ENCODE assay signal across 1 cellular context in the genomic region with DNA sequence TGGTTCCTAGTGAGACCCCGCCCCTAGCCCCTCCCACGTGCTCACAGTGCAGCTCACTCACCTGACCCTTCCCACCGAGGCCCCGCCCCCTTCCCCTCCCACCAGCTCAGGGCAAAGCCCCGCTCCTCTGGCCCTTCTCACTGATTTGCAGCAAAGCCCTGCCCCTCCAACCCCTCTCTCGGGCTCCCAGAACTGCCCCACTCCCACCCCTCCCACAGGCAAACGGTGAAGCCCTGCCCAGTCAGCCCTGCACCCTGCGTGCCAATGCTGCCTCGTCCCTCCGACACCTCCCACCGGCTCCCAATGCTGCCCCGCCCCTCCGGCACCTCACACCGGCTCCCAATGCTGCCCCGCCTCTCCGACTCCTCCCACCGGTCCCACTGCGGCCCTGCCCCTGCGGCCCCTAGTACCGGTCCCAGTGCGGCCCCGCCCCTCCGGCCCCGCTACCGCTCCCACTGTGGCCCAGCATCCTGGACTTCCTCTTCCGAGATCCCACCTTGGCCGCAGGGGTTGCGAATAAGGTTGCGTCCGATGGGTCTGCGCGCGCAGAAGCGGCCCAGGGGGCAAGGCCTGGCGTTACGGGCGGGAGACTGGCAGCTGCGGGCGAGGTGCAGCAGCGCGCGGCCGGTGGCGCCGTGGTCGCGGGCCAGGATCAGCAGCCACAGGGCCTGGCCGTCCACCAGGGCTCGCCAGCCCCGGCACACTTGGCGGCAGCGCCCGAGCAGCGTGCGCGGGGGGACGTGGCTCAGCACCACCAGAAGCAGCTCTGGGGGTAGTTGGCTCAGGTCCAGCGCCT.
A peak's percentile ranks its signal among the peaks of the same experiment; 100 is the strongest.
TF ChIP-seq lines count a peak whose summit lies in the region.

No MANE protein-coding gene starts in this region.

TF ChIP-seq in HepG2, 621 proteins besides CTCF, POLR2A, EP300 and RAD21 (continues in another document):
- TF ChIP-seq ZEB1 (IDR thresholded peaks at IDR 0.05; ENCODE audit: insufficient replicate concordance, low read depth) (peak; percentile 17), PPARG (CRISPR knock-in tag; conservative IDR thresholded peaks at IDR 0.05) (no peak), FOXO1 (CRISPR knock-in tag; IDR thresholded peaks at IDR 0.05) (no peak), HNF4G (IDR thresholded peaks at IDR 0.05; ENCODE audit: borderline replicate concordance, low read depth, low read length) (no peak), HNF4G (CRISPR knock-in tag; IDR thresholded peaks at IDR 0.05; ENCODE audit: borderline replicate concordance, low read depth) (0 out of 2 replicates have a peak, but pooled peaks have one; percentile 23), ARID2 (CRISPR knock-in tag; IDR thresholded peaks at IDR 0.05; ENCODE audit: borderline replicate concordance) (no peak), ZNF788 (CRISPR knock-in tag; IDR thresholded peaks at IDR 0.05; ENCODE audit: borderline replicate concordance) (0 out of 2 replicates have a peak, but pooled peaks have one; percentile 9), HES4 (CRISPR knock-in tag; IDR thresholded peaks at IDR 0.05; ENCODE audit: borderline replicate concordance) (peak; percentile 60; the same call in 1 of the 2 replicates), ELF3 (CRISPR knock-in tag; IDR thresholded peaks at IDR 0.05) (no peak), HNRNPLL (IDR thresholded peaks at IDR 0.05; ENCODE audit: low read depth, low read length, poor library complexity, severe bottlenecking) (peak; percentile 48), SAP130 (CRISPR knock-in tag; IDR thresholded peaks at IDR 0.05; ENCODE audit: low read depth) (0 out of 2 replicates have a peak, but pooled peaks have one; percentile 45), ZNF557 (CRISPR knock-in tag; IDR thresholded peaks at IDR 0.05) (no peak), ZFX (CRISPR knock-in tag; IDR thresholded peaks at IDR 0.05; ENCODE audit: low read depth) (peak; percentile 50), THAP11 (CRISPR knock-in tag; IDR thresholded peaks at IDR 0.05) (0 out of 2 replicates have a peak, but pooled peaks have one; percentile 6), TBX3 (IDR thresholded peaks at IDR 0.05; ENCODE audit: borderline replicate concordance) (peak; percentile 56; the same call in 1 of the 2 replicates), NFIC (IDR thresholded peaks at IDR 0.05; ENCODE audit: low read length) (no peak), ZFY (CRISPR knock-in tag; IDR thresholded peaks at IDR 0.05) (peak; percentile 51), LCORL (IDR thresholded peaks at IDR 0.05) (no peak), LCORL (CRISPR knock-in tag; IDR thresholded peaks at IDR 0.05) (peak; percentile 28; the same call in 1 of the 2 replicates), BCL6 (CRISPR knock-in tag; IDR thresholded peaks at IDR 0.05) (no peak), TAF1 (CRISPR knock-in tag; IDR thresholded peaks at IDR 0.05) (peak; percentile 10; the same call in 1 of the 2 replicates), NFE2L2 (IDR thresholded peaks at IDR 0.05; ENCODE audit: low read length) (no peak), SRF (IDR thresholded peaks at IDR 0.05; ENCODE audit: low read depth, low read length) (no peak), PHF21A (CRISPR knock-in tag; IDR thresholded peaks at IDR 0.05) (0 out of 2 replicates have a peak, but pooled peaks have one; percentile 8), HNRNPK (IDR thresholded peaks at IDR 0.05; ENCODE audit: low read depth, low read length, poor library complexity, severe bottlenecking) (no peak), ZBTB7A (CRISPR knock-in tag; IDR thresholded peaks at IDR 0.05) (peak; percentile 48; the same call in 1 of the 2 replicates), MYC (CRISPR knock-in tag; IDR thresholded peaks at IDR 0.05; ENCODE audit: borderline replicate concordance) (no peak), DNMT3B (CRISPR knock-in tag; conservative IDR thresholded peaks at IDR 0.05) (0 out of 2 replicates have a peak, but pooled peaks have one; percentile 17), RAD51 (IDR thresholded peaks at IDR 0.05; ENCODE audit: borderline replicate concordance) (peak; percentile 18; the same call in 1 of the 2 replicates), ZNF879 (CRISPR knock-in tag; IDR thresholded peaks at IDR 0.05) (peak; percentile 40; the same call in 1 of the 2 replicates), ZNF33B (CRISPR knock-in tag; IDR thresholded peaks at IDR 0.05) (no peak), ZMYM2 (CRISPR knock-in tag; IDR thresholded peaks at IDR 0.05) (no peak), ZNF329 (CRISPR knock-in tag; IDR thresholded peaks at IDR 0.05; ENCODE audit: low read depth) (no peak)
- TF ChIP-seq, protein P1, sequence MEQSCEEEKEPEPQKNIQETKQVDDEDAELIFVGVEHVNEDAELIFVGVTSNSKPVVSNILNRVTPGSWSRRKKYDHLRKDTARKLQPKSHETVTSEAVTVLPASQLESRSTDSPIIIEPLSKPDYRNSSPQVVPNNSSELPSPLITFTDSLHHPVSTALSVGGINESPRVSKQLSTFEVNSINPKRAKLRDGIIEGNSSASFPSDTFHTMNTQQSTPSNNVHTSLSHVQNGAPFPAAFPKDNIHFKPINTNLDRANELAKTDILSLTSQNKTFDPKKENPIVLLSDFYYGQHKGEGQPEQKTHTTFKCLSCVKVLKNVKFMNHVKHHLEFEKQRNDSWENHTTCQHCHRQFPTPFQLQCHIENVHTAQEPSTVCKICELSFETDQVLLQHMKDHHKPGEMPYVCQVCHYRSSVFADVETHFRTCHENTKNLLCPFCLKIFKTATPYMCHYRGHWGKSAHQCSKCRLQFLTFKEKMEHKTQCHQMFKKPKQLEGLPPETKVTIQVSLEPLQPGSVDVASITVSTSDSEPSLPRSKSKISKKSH (CRISPR knock-in tag; IDR thresholded peaks at IDR 0.05; ENCODE audit: borderline replicate concordance) = peak; percentile 24; the same call in 1 of the 2 replicates
- TF ChIP-seq, protein P2, sequence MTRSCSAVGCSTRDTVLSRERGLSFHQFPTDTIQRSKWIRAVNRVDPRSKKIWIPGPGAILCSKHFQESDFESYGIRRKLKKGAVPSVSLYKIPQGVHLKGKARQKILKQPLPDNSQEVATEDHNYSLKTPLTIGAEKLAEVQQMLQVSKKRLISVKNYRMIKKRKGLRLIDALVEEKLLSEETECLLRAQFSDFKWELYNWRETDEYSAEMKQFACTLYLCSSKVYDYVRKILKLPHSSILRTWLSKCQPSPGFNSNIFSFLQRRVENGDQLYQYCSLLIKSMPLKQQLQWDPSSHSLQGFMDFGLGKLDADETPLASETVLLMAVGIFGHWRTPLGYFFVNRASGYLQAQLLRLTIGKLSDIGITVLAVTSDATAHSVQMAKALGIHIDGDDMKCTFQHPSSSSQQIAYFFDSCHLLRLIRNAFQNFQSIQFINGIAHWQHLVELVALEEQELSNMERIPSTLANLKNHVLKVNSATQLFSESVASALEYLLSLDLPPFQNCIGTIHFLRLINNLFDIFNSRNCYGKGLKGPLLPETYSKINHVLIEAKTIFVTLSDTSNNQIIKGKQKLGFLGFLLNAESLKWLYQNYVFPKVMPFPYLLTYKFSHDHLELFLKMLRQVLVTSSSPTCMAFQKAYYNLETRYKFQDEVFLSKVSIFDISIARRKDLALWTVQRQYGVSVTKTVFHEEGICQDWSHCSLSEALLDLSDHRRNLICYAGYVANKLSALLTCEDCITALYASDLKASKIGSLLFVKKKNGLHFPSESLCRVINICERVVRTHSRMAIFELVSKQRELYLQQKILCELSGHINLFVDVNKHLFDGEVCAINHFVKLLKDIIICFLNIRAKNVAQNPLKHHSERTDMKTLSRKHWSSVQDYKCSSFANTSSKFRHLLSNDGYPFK (CRISPR knock-in tag; IDR thresholded peaks at IDR 0.05; ENCODE audit: borderline replicate concordance) = peak; percentile 43; the same call in 1 of the 2 replicates
- TF ChIP-seq, protein P3, sequence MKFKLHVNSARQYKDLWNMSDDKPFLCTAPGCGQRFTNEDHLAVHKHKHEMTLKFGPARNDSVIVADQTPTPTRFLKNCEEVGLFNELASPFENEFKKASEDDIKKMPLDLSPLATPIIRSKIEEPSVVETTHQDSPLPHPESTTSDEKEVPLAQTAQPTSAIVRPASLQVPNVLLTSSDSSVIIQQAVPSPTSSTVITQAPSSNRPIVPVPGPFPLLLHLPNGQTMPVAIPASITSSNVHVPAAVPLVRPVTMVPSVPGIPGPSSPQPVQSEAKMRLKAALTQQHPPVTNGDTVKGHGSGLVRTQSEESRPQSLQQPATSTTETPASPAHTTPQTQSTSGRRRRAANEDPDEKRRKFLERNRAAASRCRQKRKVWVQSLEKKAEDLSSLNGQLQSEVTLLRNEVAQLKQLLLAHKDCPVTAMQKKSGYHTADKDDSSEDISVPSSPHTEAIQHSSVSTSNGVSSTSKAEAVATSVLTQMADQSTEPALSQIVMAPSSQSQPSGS (CRISPR knock-in tag; IDR thresholded peaks at IDR 0.05) = no peak
- TF ChIP-seq, protein P4, sequence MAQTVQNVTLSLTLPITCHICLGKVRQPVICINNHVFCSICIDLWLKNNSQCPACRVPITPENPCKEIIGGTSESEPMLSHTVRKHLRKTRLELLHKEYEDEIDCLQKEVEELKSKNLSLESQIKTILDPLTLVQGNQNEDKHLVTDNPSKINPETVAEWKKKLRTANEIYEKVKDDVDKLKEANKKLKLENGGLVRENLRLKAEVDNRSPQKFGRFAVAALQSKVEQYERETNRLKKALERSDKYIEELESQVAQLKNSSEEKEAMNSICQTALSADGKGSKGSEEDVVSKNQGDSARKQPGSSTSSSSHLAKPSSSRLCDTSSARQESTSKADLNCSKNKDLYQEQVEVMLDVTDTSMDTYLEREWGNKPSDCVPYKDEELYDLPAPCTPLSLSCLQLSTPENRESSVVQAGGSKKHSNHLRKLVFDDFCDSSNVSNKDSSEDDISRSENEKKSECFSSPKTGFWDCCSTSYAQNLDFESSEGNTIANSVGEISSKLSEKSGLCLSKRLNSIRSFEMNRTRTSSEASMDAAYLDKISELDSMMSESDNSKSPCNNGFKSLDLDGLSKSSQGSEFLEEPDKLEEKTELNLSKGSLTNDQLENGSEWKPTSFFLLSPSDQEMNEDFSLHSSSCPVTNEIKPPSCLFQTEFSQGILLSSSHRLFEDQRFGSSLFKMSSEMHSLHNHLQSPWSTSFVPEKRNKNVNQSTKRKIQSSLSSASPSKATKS (CRISPR knock-in tag; IDR thresholded peaks at IDR 0.05) = no peak
- TF ChIP-seq, protein P5, sequence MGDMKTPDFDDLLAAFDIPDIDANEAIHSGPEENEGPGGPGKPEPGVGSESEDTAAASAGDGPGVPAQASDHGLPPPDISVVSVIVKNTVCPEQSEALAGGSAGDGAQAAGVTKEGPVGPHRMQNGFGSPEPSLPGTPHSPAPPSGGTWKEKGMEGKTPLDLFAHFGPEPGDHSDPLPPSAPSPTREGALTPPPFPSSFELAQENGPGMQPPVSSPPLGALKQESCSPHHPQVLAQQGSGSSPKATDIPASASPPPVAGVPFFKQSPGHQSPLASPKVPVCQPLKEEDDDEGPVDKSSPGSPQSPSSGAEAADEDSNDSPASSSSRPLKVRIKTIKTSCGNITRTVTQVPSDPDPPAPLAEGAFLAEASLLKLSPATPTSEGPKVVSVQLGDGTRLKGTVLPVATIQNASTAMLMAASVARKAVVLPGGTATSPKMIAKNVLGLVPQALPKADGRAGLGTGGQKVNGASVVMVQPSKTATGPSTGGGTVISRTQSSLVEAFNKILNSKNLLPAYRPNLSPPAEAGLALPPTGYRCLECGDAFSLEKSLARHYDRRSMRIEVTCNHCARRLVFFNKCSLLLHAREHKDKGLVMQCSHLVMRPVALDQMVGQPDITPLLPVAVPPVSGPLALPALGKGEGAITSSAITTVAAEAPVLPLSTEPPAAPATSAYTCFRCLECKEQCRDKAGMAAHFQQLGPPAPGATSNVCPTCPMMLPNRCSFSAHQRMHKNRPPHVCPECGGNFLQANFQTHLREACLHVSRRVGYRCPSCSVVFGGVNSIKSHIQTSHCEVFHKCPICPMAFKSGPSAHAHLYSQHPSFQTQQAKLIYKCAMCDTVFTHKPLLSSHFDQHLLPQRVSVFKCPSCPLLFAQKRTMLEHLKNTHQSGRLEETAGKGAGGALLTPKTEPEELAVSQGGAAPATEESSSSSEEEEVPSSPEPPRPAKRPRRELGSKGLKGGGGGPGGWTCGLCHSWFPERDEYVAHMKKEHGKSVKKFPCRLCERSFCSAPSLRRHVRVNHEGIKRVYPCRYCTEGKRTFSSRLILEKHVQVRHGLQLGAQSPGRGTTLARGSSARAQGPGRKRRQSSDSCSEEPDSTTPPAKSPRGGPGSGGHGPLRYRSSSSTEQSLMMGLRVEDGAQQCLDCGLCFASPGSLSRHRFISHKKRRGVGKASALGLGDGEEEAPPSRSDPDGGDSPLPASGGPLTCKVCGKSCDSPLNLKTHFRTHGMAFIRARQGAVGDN (CRISPR knock-in tag; IDR thresholded peaks at IDR 0.05) = peak; percentile 60; the same call in 1 of the 2 replicates
- TF ChIP-seq, protein P6, sequence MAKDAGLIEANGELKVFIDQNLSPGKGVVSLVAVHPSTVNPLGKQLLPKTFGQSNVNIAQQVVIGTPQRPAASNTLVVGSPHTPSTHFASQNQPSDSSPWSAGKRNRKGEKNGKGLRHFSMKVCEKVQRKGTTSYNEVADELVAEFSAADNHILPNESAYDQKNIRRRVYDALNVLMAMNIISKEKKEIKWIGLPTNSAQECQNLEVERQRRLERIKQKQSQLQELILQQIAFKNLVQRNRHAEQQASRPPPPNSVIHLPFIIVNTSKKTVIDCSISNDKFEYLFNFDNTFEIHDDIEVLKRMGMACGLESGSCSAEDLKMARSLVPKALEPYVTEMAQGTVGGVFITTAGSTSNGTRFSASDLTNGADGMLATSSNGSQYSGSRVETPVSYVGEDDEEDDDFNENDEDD (CRISPR knock-in tag; IDR thresholded peaks at IDR 0.05; ENCODE audit: borderline replicate concordance) = 0 out of 2 replicates have a peak, but pooled peaks have one; percentile 16
- TF ChIP-seq, protein P7, sequence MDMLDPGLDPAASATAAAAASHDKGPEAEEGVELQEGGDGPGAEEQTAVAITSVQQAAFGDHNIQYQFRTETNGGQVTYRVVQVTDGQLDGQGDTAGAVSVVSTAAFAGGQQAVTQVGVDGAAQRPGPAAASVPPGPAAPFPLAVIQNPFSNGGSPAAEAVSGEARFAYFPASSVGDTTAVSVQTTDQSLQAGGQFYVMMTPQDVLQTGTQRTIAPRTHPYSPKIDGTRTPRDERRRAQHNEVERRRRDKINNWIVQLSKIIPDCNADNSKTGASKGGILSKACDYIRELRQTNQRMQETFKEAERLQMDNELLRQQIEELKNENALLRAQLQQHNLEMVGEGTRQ (IDR thresholded peaks at IDR 0.05; ENCODE audit: low read depth, low read length) = peak; percentile 39; the same call in 1 of the 2 replicates
- TF ChIP-seq, protein P7 (CRISPR knock-in tag; IDR thresholded peaks at IDR 0.05; ENCODE audit: borderline replicate concordance) = peak; percentile 65; the same call in 1 of the 2 replicates
- TF ChIP-seq, protein P8, sequence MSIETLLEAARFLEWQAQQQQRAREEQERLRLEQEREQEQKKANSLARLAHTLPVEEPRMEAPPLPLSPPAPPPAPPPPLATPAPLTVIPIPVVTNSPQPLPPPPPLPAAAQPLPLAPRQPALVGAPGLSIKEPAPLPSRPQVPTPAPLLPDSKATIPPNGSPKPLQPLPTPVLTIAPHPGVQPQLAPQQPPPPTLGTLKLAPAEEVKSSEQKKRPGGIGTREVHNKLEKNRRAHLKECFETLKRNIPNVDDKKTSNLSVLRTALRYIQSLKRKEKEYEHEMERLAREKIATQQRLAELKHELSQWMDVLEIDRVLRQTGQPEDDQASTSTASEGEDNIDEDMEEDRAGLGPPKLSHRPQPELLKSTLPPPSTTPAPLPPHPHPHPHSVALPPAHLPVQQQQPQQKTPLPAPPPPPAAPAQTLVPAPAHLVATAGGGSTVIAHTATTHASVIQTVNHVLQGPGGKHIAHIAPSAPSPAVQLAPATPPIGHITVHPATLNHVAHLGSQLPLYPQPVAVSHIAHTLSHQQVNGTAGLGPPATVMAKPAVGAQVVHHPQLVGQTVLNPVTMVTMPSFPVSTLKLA (IDR thresholded peaks at IDR 0.05) = 0 out of 2 replicates have a peak, but pooled peaks have one; percentile 5
